ENCODE assay signal across 5 cellular contexts in genomic region chr20:13656721-13657368, GRCh38.
"Had no signal": no experiment of that assay in that cellular context is flagged by ENCODE, and none has a peak within 500 bp of the region (broad histone marks: within the 10 kb centered on the region; RNA-seq: fewer than 3 reads in every experiment).

No MANE protein-coding gene starts in this region.

- H3K4me3 ChIP-seq: GM23338 had no signal

- ATAC-seq: GM23338, HepG2 had no signal

- DNase-seq: H9, HCEC 1CT, KBM-7 had no signal
